In genomic region chr4:123649644-123650356, GRCh38 we compare ENCODE assay signal across 8 cellular contexts.
DNase-seq lines count a peak whose midpoint lies in the region; ATAC-seq and TF ChIP-seq lines count a peak whose summit lies in the region.

No MANE protein-coding gene starts in this region.

- H3K4me1 Mint-ChIP-seq in activated T-cell treated with anti-CD3 and anti-CD28 coated beads, Interleukin-2, amount 50 U/mL, for 24 hours (ENCODE audit: low read depth), result no peaks in the 10 kb centered on the region

- peaks cover 3% of the 10 kb centered on the region for H3K27me3 Mint-ChIP-seq in activated T-cell treated with anti-CD3 and anti-CD28 coated beads, Interleukin-2, amount 50 U/mL, for 24 hours

- H3K27ac ChIP-seq in left lung (peak overlapping the region; percentile 35 to 74), upper lobe of right lung (peak overlapping the region; percentile 60)

- H3K4me1 ChIP-seq in left lung (peaks cover 10 to 11% of the 10 kb centered on the region in 2 donors), upper lobe of right lung (no peaks in the 10 kb centered on the region)

- H3K9me3 ChIP-seq in left lung, result no peaks in the 10 kb centered on the region
- H3K9me3 ChIP-seq in upper lobe of right lung, result no peaks in the 10 kb centered on the region

- intact Hi-C loops in left lung (cut with DNase I) (loop anchor here in 1 of 2 donors (10.0 kb wide), 1 partner anchor 245 kb away; no protein-coding TSS in a partner anchor), upper lobe of right lung (cut with DNase I) (no loop called here)

- H3K9me3 Mint-ChIP-seq in activated T-cell treated with anti-CD3 and anti-CD28 coated beads, Interleukin-2, amount 50 U/mL, for 24 hours, result no peaks in the 10 kb centered on the region

- no peak overlapping the region for H3K4me3 ChIP-seq in left lung
- no peak overlapping the region for H3K4me3 ChIP-seq in upper lobe of right lung

- no peaks in the 10 kb centered on the region for H3K27me3 ChIP-seq in left lung
- no peaks in the 10 kb centered on the region for H3K27me3 ChIP-seq in upper lobe of right lung

- peak; percentile 11 for DNase-seq in Ammon's horn (ENCODE audit: low spot score)
- peak; percentile 90 for DNase-seq in NCI-H1092 (lab: John Stamatoyannopoulos, UW)
- DNase-seq in astrocyte of the hippocampus (ENCODE audit: low read depth, low spot score), result peak; percentile 75
- peak in 1 of 2 donors; percentile 38 for DNase-seq in left lung
- DNase-seq in upper lobe of right lung, result no peak
- DNase-seq in activated T-cell treated with anti-CD3 and anti-CD28 coated beads, Interleukin-2, amount 50 U/mL, for 24 hours, result no peak
- DNase-seq in KBM-7, result no peak

- peak; percentile 46 for ATAC-seq in GM21737 (IDR thresholded peaks at IDR 0.05; ENCODE audit: unreplicated experiment)
- ATAC-seq in left lung, result peak; percentile 90
- ATAC-seq in upper lobe of right lung, result peak; percentile 71

- in situ Hi-C loops in KBM-7 (cut with MboI; ENCODE audit: low pct_unique_long_range_greater_than_20kb, low sequenced_read_pairs), result loop anchor here (25.0 kb wide), 1 partner anchor 537 kb away; no protein-coding TSS in a partner anchor

- H3K36me3 Mint-ChIP-seq in activated T-cell treated with anti-CD3 and anti-CD28 coated beads, Interleukin-2, amount 50 U/mL, for 24 hours (ENCODE audit: low read depth), result no peaks in the 10 kb centered on the region

- H3K4me3 Mint-ChIP-seq in activated T-cell treated with anti-CD3 and anti-CD28 coated beads, Interleukin-2, amount 50 U/mL, for 24 hours, result no peak overlapping the region

- H3K36me3 ChIP-seq in left lung (no peaks in the 10 kb centered on the region), upper lobe of right lung (no peaks in the 10 kb centered on the region)

- no peak overlapping the region for H3K27ac Mint-ChIP-seq in activated T-cell treated with anti-CD3 and anti-CD28 coated beads, Interleukin-2, amount 50 U/mL, for 24 hours

- TF ChIP-seq CTCF in left lung (IDR thresholded peaks at IDR 0.05) (no peak), upper lobe of right lung (IDR thresholded peaks at IDR 0.05) (no peak)

Comparison
In these comparisons a context has a peak if more than half of its experiments do, and no peak if none do; other contexts are left out.
1. DNase-seq: peak in Ammon's horn (single experiment), NCI-H1092 (single experiment) and astrocyte of the hippocampus (single experiment); none in upper lobe of right lung (single experiment), activated T-cell treated with anti-CD3 and anti-CD28 coated beads, Interleukin-2, amount 50 U/mL, for 24 hours (single experiment) and KBM-7 (single experiment).
2. Peak in every context shown above with its lines, with median percentiles within 50 percentile points of each other: ATAC-seq.